ENCODE assay signal across 19 cellular contexts in genomic region chr1:10204003-10204642, GRCh38. TPM values are rescaled to one million over a fixed set of nuclear protein-coding genes. Genes with fewer than 3 reads are reported as not detected.
A peak's percentile ranks its signal among the peaks of the same experiment; 100 is the strongest.
DNase-seq lines count a peak whose midpoint lies in the region; ATAC-seq, FAIRE-seq and TF ChIP-seq lines count a peak whose summit lies in the region.
"Had no signal": no experiment of that assay in that cellular context is flagged by ENCODE, and none has a peak within 500 bp of the region (broad histone marks: within the 10 kb centered on the region; RNA-seq: fewer than 3 reads in every experiment).

No MANE protein-coding gene starts in this region.

- H3K9ac ChIP-seq in SK-N-SH (no peak overlapping the region), HepG2 (ENCODE audit: insufficient read depth, low read depth, low read length) (no peak overlapping the region; the same call in 1 of the 2 replicates)
- H3K9ac ChIP-seq: BLaER1 had no signal

- H4K20me1 ChIP-seq in SK-N-SH (ENCODE audit: insufficient read depth) = no peaks in the 10 kb centered on the region
- no peaks in the 10 kb centered on the region for H4K20me1 ChIP-seq in HepG2 (ENCODE audit: insufficient read depth, low read length)
- H4K20me1 ChIP-seq: BLaER1 had no signal

- TF ChIP-seq CTCF in SK-N-SH (IDR thresholded peaks at IDR 0.05) (no peak), HepG2 (CRISPR knock-in tag; IDR thresholded peaks at IDR 0.05) (no peak), gastrocnemius medialis (IDR thresholded peaks at IDR 0.05 in 4 of 5, conservative IDR thresholded peaks at IDR 0.05 in 1 of 5) (no peak)

- CTCF ChIA-PET in SK-N-SH (lab: Yijun Ruan, JAX) (interaction anchor here (1.1 kb wide), 1 partner anchor 11 kb away, joined by 4 read pairs; no protein-coding TSS in a partner anchor), HepG2 (lab: Yijun Ruan, JAX; ENCODE audit: low intra/inter-chr PET ratio, low total read pairs) (no interaction called here)

- no peaks in the 10 kb centered on the region for H3K4me1 ChIP-seq in SK-N-SH (ENCODE audit: control insufficient read depth in 1 of 2, insufficient read depth in 2 of 2, low read depth in 1 of 2, low read length in 1 of 2)
- peaks cover 43% of the 10 kb centered on the region for H3K4me1 ChIP-seq in HepG2 (ENCODE audit: insufficient read depth, low read length)
- H3K4me1 ChIP-seq in gastrocnemius medialis = peaks cover 12 to 15% of the 10 kb centered on the region in 2 donors

- H3K27me3 ChIP-seq in SK-N-SH (ENCODE audit: insufficient read depth) (no peaks in the 10 kb centered on the region), HepG2 (ENCODE audit: control insufficient read depth in 1 of 2, insufficient read depth in 2 of 2, low read length in 2 of 2) (no peaks in the 10 kb centered on the region), gastrocnemius medialis (no peaks in the 10 kb centered on the region)
- H3K27me3 ChIP-seq: BLaER1 had no signal

- ATAC-seq in HepG2 (peak; percentile 86), gastrocnemius medialis (peak; percentile 84 to 86)
- no peak for ATAC-seq in stimulated activated effector memory CD8-positive, alpha-beta T cell treated with anti-CD3 and anti-CD28 coated beads, Interleukin-12 subunit alpha, Interleukin-12 subunit beta, amount 100 ng/mL, for 72 hours

- no peaks in the 10 kb centered on the region for H3K36me3 Mint-ChIP-seq in stimulated activated effector memory CD8-positive, alpha-beta T cell treated with anti-CD3 and anti-CD28 coated beads, Interleukin-12 subunit alpha, Interleukin-12 subunit beta, amount 100 ng/mL, for 72 hours
- no peaks in the 10 kb centered on the region for H3K36me3 Mint-ChIP-seq in activated T-cell treated with anti-CD3 and anti-CD28 coated beads, Interleukin-2, amount 50 U/mL, for 24 hours (ENCODE audit: low read depth)
- H3K36me3 Mint-ChIP-seq: CD8-positive, alpha-beta memory T cell had no signal

- in situ Hi-C loops in HepG2 (cut with HindIII; ENCODE audit: extremely low pct_ligation_motif_present, low pct_unique_long_range_greater_than_20kb) = no loop called here
- in situ Hi-C loops in gastrocnemius medialis (cut with MboI; ENCODE audit: low sequenced_read_pairs in 4 of 4) = loop anchor here (10.0 to 25.0 kb wide), 3 partner anchors 131 to 141 kb away; no protein-coding TSS in a partner anchor

- H3K79me2 ChIP-seq in SK-N-SH (ENCODE audit: insufficient read depth) = no peaks in the 10 kb centered on the region
- no peaks in the 10 kb centered on the region for H3K79me2 ChIP-seq in HepG2 (ENCODE audit: insufficient read depth, low read length)

- H3K9me2 ChIP-seq in SK-N-SH = no peaks in the 10 kb centered on the region

- no peak overlapping the region for H3K4me3 Mint-ChIP-seq in stimulated activated effector memory CD8-positive, alpha-beta T cell treated with anti-CD3 and anti-CD28 coated beads, Interleukin-12 subunit alpha, Interleukin-12 subunit beta, amount 100 ng/mL, for 72 hours
- H3K4me3 Mint-ChIP-seq in activated T-cell treated with anti-CD3 and anti-CD28 coated beads, Interleukin-2, amount 50 U/mL, for 24 hours = no peak overlapping the region
- H3K4me3 Mint-ChIP-seq: CD8-positive, alpha-beta memory T cell had no signal

- no peak overlapping the region for H3K27ac Mint-ChIP-seq in stimulated activated effector memory CD8-positive, alpha-beta T cell treated with anti-CD3 and anti-CD28 coated beads, Interleukin-12 subunit alpha, Interleukin-12 subunit beta, amount 100 ng/mL, for 72 hours
- no peak overlapping the region for H3K27ac Mint-ChIP-seq in activated T-cell treated with anti-CD3 and anti-CD28 coated beads, Interleukin-2, amount 50 U/mL, for 24 hours
- H3K27ac Mint-ChIP-seq: CD8-positive, alpha-beta memory T cell had no signal

- no peaks in the 10 kb centered on the region for H3K36me3 ChIP-seq in SK-N-SH (replicated peaks in 1 of 2; ENCODE audit: control insufficient read depth in 1 of 2, insufficient read depth in 2 of 2, low read length in 1 of 2)
- no peaks in the 10 kb centered on the region for H3K36me3 ChIP-seq in HepG2 (replicated peaks in 1 of 2; ENCODE audit: control insufficient read depth in 1 of 2, insufficient read depth in 2 of 2, low read length in 2 of 2)
- no peaks in the 10 kb centered on the region for H3K36me3 ChIP-seq in gastrocnemius medialis
- H3K36me3 ChIP-seq: BLaER1 had no signal

- H3K4me3 ChIP-seq in SK-N-SH (ENCODE audit: low read depth in 2 of 2, low read length in 1 of 2) = no peak overlapping the region
- peak overlapping the region in 2 of 3 experiments; percentile 15 to 32; a peak in 2 of 6 replicates for H3K4me3 ChIP-seq in HepG2 (replicated peaks in 1 of 3; ENCODE audit: insufficient read depth in 1 of 3, low read depth in 2 of 3, low read length in 3 of 3)
- peak overlapping the region in 2 of 4 donors; percentile 9 to 16 for H3K4me3 ChIP-seq in gastrocnemius medialis
- H3K4me3 ChIP-seq: BLaER1 had no signal

- TF ChIP-seq RAD21 in SK-N-SH (IDR thresholded peaks at IDR 0.05; ENCODE audit: low read length) (no peak), HepG2 (CRISPR knock-in tag; IDR thresholded peaks at IDR 0.05) (no peak)

- peaks cover 12% of the 10 kb centered on the region for H3K27me3 Mint-ChIP-seq in activated T-cell treated with anti-CD3 and anti-CD28 coated beads, Interleukin-2, amount 50 U/mL, for 24 hours

- H3K9me3 ChIP-seq in SK-N-SH = no peaks in the 10 kb centered on the region
- H3K9me3 ChIP-seq in HepG2 (ENCODE audit: low read length) = no peaks in the 10 kb centered on the region
- H3K9me3 ChIP-seq in gastrocnemius medialis = no peaks in the 10 kb centered on the region
- H3K9me3 ChIP-seq: BLaER1 had no signal

- no peak overlapping the region for H3K4me2 ChIP-seq in SK-N-SH
- peak overlapping the region; percentile 77 for H3K4me2 ChIP-seq in HepG2 (ENCODE audit: low read depth, low read length)
- H3K4me2 ChIP-seq: BLaER1 had no signal

- POLR2A ChIA-PET in SK-N-SH (lab: Yijun Ruan, JAX) (no interaction called here), HepG2 (lab: Yijun Ruan, JAX) (no interaction called here)

- no TSS peak for BruUV-seq in HepG2 (replicated peaks; lab: Mats Ljungman, UMichigan)

- TF ChIP-seq POLR2A in HepG2 (IDR thresholded peaks at IDR 0.05; ENCODE audit: insufficient read depth in 1 of 2, low read depth in 2 of 2, low read length in 2 of 2) (no peak), gastrocnemius medialis (IDR thresholded peaks at IDR 0.05) (no peak)

- no peaks in the 10 kb centered on the region for H3K4me1 Mint-ChIP-seq in stimulated activated effector memory CD8-positive, alpha-beta T cell treated with anti-CD3 and anti-CD28 coated beads, Interleukin-12 subunit alpha, Interleukin-12 subunit beta, amount 100 ng/mL, for 72 hours
- H3K4me1 Mint-ChIP-seq in activated T-cell treated with anti-CD3 and anti-CD28 coated beads, Interleukin-2, amount 50 U/mL, for 24 hours (ENCODE audit: low read depth) = peaks cover under 1% of the 10 kb centered on the region

- 83% methylated on average over 7 of the region's 7 CpGs for WGBS in SK-N-SH (ENCODE audit: low lambda C conversion rate)
- 7% methylated on average over 3 of the region's 7 CpGs for WGBS in HepG2 (ENCODE audit: low lambda C conversion rate)

- TF ChIP-seq EP300 in SK-N-SH (IDR thresholded peaks at IDR 0.05; ENCODE audit: borderline replicate concordance in 1 of 2, low read depth in 1 of 2, low read length in 1 of 2) (no peak), HepG2 (IDR thresholded peaks at IDR 0.05; ENCODE audit: low read depth in 2 of 2, low read length in 2 of 2) (no peak), HepG2 (CRISPR knock-in tag; IDR thresholded peaks at IDR 0.05; ENCODE audit: borderline replicate concordance) (no peak)

- no peaks in the 10 kb centered on the region for H3K9me3 Mint-ChIP-seq in stimulated activated effector memory CD8-positive, alpha-beta T cell treated with anti-CD3 and anti-CD28 coated beads, Interleukin-12 subunit alpha, Interleukin-12 subunit beta, amount 100 ng/mL, for 72 hours
- H3K9me3 Mint-ChIP-seq in activated T-cell treated with anti-CD3 and anti-CD28 coated beads, Interleukin-2, amount 50 U/mL, for 24 hours = no peaks in the 10 kb centered on the region
- H3K9me3 Mint-ChIP-seq: CD8-positive, alpha-beta memory T cell had no signal

- intact Hi-C loops in HepG2 (cut with micrococcal nuclease; ENCODE audit: unreplicated experiment) = no loop called here
- intact Hi-C loops in gastrocnemius medialis (cut with DNase I; ENCODE audit: low total_unique reads) = no loop called here

- peak; percentile 17 to 63 for DNase-seq in NCI-H524 (lab: John Stamatoyannopoulos, UW)
- no peak for DNase-seq in NCI-H524 treated with DMSO at 0.1 percent for 48 hours (lab: John Stamatoyannopoulos, UW)
- peak; percentile 23 for DNase-seq in SK-N-SH
- DNase-seq in HepG2 (ENCODE audit: low spot score) = no peak
- no peak for DNase-seq in gastrocnemius medialis
- DNase-seq in stimulated activated effector memory CD8-positive, alpha-beta T cell treated with anti-CD3 and anti-CD28 coated beads, Interleukin-12 subunit alpha, Interleukin-12 subunit beta, amount 100 ng/mL, for 72 hours (ENCODE audit: low spot score in 2 of 2) = no peak
- DNase-seq in KG1 (lab: John Stamatoyannopoulos, UW) = no peak
- DNase-seq in activated T-cell treated with anti-CD3 and anti-CD28 coated beads, Interleukin-2, amount 50 U/mL, for 24 hours = no peak
- DNase-seq: 8988T; CD8-positive, alpha-beta memory T cell; EL; HCEC 1CT; NCI-H1092; NCI-H2107; NCI-H226; NCI-H69; SHP77 treated with DMSO at 0.1 percent for 48 hours had no signal

- H2AFZ ChIP-seq in SK-N-SH (ENCODE audit: low read depth) (no peak overlapping the region), HepG2 (ENCODE audit: low read length) (no peak overlapping the region)

- peaks cover 9% of the 10 kb centered on the region for H3F3A ChIP-seq in SK-N-SH (replicated peaks; ENCODE audit: insufficient read depth)

- no peak overlapping the region for H3K27ac ChIP-seq in SK-N-SH (ENCODE audit: low read depth in 2 of 2, low read length in 1 of 2)
- no peak overlapping the region for H3K27ac ChIP-seq in HepG2 (ENCODE audit: extremely low read length, insufficient read depth, low read length)
- peak overlapping the region; percentile 73 to 84 (median 82) for H3K27ac ChIP-seq in gastrocnemius medialis
- H3K27ac ChIP-seq: BLaER1 had no signal

- FAIRE-seq in HepG2 (lab: Jason Lieb, UNC) = no peak
- FAIRE-seq: HTR-8/SVneo had no signal

RNA-seq across cellular contexts. Expression of gene KIF1B, which starts 6.2 kb away (rescaled TPM):
- polyA plus RNA-seq in SK-N-SH (2012; rRNA removed) (6.8 and 8.8 TPM in 2 replicates), HepG2 (2011; rRNA removed) (27.0 and 32.5 TPM in 2 replicates)
- polyA plus RNA-seq in SK-N-SH (2012; cell fraction: cytosol; rRNA removed) = 7.4 and 7.7 TPM in 2 replicates
- polyA plus RNA-seq in SK-N-SH (2012; cell fraction: nucleus; rRNA removed) = 7.6 and 12.3 TPM in 2 replicates
- total RNA-seq in HepG2 (2016; rRNA removed; fragmentation: Illumina TruSeq; extraction: Trizol) (26.7 and 43.6 TPM in 2 replicates), gastrocnemius medialis (100 to 1,000 TPM; 203 to 445 (median 306) TPM)
- 5.1 and 5.3 TPM in 2 replicates for total RNA-seq in HepG2 (2016; cell fraction: cytosol; rRNA removed; fragmentation: Illumina TruSeq; extraction: Trizol; ENCODE audit: low read depth)
- 25.5 and 40.1 TPM in 2 replicates for total RNA-seq in HepG2 (2016; cell fraction: insoluble cytoplasmic fraction; rRNA removed; fragmentation: Illumina TruSeq; extraction: Trizol)
- 11.3 and 11.4 TPM in 2 replicates for total RNA-seq in HepG2 (2016; cell fraction: membrane; rRNA removed; fragmentation: Illumina TruSeq; extraction: Trizol)
- total RNA-seq in HepG2 (2016; cell fraction: nucleus; rRNA removed; fragmentation: Illumina TruSeq; extraction: Trizol) = 35.4 and 42.7 TPM in 2 replicates
- 18.2 and 23.8 TPM in 2 replicates for polyA plus RNA-seq in HepG2 (2011; cell fraction: cytosol; rRNA removed)
- polyA plus RNA-seq in HepG2 (2011; cell fraction: nucleus; rRNA removed) = 22.1 and 26.2 TPM in 2 replicates
- 21.2 and 27.8 TPM in 2 replicates for polyA plus RNA-seq in HepG2 (2012)
- 0.59 and 0.67 TPM in 2 replicates for polyA plus RNA-seq in HepG2 (2016; cell fraction: cytosol; fragmentation: Illumina TruSeq; extraction: Trizol; ENCODE audit: low read depth)
- polyA plus RNA-seq in HepG2 (2016; cell fraction: insoluble cytoplasmic fraction; fragmentation: Illumina TruSeq; extraction: Trizol; ENCODE audit: low read depth) = 23.0 and 24.6 TPM in 2 replicates
- 1.5 and 1.9 TPM in 2 replicates for polyA plus RNA-seq in HepG2 (2016; cell fraction: membrane; fragmentation: Illumina TruSeq; extraction: Trizol; ENCODE audit: low read depth)
- 22.3 and 23.8 TPM in 2 replicates for polyA plus RNA-seq in HepG2 (2016; cell fraction: nucleus; fragmentation: Illumina TruSeq; extraction: Trizol; ENCODE audit: insufficient read depth, low read depth)
- 24.7 and 78.1 TPM in 2 replicates for polyA minus RNA-seq in HepG2 (2011; rRNA and poly(A)+ RNA removed; ENCODE audit: low replicate concordance)
- 37.6 and 42.0 TPM in 2 replicates for polyA minus RNA-seq in HepG2 (2011; cell fraction: cytosol; rRNA and poly(A)+ RNA removed)
- polyA minus RNA-seq in HepG2 (2011; cell fraction: nucleus; rRNA and poly(A)+ RNA removed) = 62.1 and 75.5 TPM in 2 replicates

Comparison
In these comparisons a context has a peak if more than half of its experiments do, and no peak if none do; other contexts are left out.
1. DNase-seq: peak in NCI-H524 (2 of 2) and SK-N-SH (single experiment); none in NCI-H524 treated with DMSO at 0.1 percent for 48 hours (single experiment), HepG2 (single experiment), gastrocnemius medialis (0 of 2), stimulated activated effector memory CD8-positive, alpha-beta T cell treated with anti-CD3 and anti-CD28 coated beads, Interleukin-12 subunit alpha, Interleukin-12 subunit beta, amount 100 ng/mL, for 72 hours (0 of 2), KG1 (single experiment) and activated T-cell treated with anti-CD3 and anti-CD28 coated beads, Interleukin-2, amount 50 U/mL, for 24 hours (single experiment).
2. H3K27ac ChIP-seq: peak in gastrocnemius medialis (4 of 4); none in SK-N-SH (0 of 2) and HepG2 (single experiment).
3. H3K4me3 ChIP-seq: peak in HepG2 (2 of 3); none in SK-N-SH (0 of 2).
4. RNA of gene KIF1B, which starts 6.2 kb away (total RNA-seq): 203 to 445 TPM in gastrocnemius medialis; 5.1 to 43.6 TPM in HepG2; every median in the first group is over 4 times any median in the second.